In genomic region chrX:101257448-101258259, GRCh38 we compare ENCODE assay signal across 1 cellular context.
TF ChIP-seq lines count a peak whose summit lies in the region.

No MANE protein-coding gene starts in this region.

TF ChIP-seq in HepG2, 621 proteins besides CTCF, POLR2A, EP300 and RAD21:
- TF ChIP-seq, protein P1, sequence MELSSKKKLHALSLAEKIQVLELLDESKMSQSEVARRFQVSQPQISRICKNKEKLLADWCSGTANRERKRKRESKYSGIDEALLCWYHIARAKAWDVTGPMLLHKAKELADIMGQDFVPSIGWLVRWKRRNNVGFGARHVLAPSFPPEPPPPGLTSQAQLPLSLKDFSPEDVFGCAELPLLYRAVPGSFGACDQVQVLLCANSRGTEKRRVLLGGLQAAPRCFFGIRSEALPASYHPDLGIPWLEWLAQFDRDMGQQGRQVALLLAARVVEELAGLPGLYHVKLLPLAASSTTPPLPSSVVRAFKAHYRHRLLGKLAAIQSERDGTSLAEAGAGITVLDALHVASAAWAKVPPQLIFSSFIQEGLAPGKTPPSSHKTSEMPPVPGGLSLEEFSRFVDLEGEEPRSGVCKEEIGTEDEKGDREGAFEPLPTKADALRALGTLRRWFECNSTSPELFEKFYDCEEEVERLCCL (CRISPR knock-in tag; IDR thresholded peaks at IDR 0.05; ENCODE audit: borderline replicate concordance), result no peak
- TF ChIP-seq ZNF3 (CRISPR knock-in tag; IDR thresholded peaks at IDR 0.05) (no peak), MYC (CRISPR knock-in tag; IDR thresholded peaks at IDR 0.05; ENCODE audit: borderline replicate concordance) (no peak), ZBTB21 (CRISPR knock-in tag; IDR thresholded peaks at IDR 0.05) (no peak), KLF6 (CRISPR knock-in tag; IDR thresholded peaks at IDR 0.05) (no peak), TOPORS (CRISPR knock-in tag; IDR thresholded peaks at IDR 0.05) (no peak), ZNF790 (CRISPR knock-in tag; IDR thresholded peaks at IDR 0.05; ENCODE audit: borderline replicate concordance) (no peak), ZBTB38 (CRISPR knock-in tag; IDR thresholded peaks at IDR 0.05) (no peak), ZNF652 (CRISPR knock-in tag; IDR thresholded peaks at IDR 0.05; ENCODE audit: borderline replicate concordance, low read depth) (no peak), MBD4 (IDR thresholded peaks at IDR 0.05; ENCODE audit: borderline replicate concordance, low read length) (no peak)
- TF ChIP-seq, protein P2, sequence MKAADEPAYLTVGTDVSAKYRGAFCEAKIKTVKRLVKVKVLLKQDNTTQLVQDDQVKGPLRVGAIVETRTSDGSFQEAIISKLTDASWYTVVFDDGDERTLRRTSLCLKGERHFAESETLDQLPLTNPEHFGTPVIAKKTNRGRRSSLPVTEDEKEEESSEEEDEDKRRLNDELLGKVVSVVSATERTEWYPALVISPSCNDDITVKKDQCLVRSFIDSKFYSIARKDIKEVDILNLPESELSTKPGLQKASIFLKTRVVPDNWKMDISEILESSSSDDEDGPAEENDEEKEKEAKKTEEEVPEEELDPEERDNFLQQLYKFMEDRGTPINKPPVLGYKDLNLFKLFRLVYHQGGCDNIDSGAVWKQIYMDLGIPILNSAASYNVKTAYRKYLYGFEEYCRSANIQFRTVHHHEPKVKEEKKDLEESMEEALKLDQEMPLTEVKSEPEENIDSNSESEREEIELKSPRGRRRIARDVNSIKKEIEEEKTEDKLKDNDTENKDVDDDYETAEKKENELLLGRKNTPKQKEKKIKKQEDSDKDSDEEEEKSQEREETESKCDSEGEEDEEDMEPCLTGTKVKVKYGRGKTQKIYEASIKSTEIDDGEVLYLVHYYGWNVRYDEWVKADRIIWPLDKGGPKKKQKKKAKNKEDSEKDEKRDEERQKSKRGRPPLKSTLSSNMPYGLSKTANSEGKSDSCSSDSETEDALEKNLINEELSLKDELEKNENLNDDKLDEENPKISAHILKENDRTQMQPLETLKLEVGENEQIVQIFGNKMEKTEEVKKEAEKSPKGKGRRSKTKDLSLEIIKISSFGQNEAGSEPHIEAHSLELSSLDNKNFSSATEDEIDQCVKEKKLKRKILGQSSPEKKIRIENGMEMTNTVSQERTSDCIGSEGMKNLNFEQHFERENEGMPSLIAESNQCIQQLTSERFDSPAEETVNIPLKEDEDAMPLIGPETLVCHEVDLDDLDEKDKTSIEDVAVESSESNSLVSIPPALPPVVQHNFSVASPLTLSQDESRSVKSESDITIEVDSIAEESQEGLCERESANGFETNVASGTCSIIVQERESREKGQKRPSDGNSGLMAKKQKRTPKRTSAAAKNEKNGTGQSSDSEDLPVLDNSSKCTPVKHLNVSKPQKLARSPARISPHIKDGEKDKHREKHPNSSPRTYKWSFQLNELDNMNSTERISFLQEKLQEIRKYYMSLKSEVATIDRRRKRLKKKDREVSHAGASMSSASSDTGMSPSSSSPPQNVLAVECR (CRISPR knock-in tag; IDR thresholded peaks at IDR 0.05; ENCODE audit: borderline replicate concordance), result no peak
